ENCODE assay signal across 26 cellular contexts in genomic region chr7:39338716-39339115, GRCh38.
"Had no signal": no experiment of that assay in that cellular context is flagged by ENCODE, and none has a peak within 500 bp of the region (broad histone marks: within the 10 kb centered on the region; RNA-seq: fewer than 3 reads in every experiment).

No MANE protein-coding gene starts in this region.

- H3K27me3 ChIP-seq: foreskin keratinocyte, hepatocyte, neutrophil, pancreas, stomach, testis, tibial artery, upper lobe of left lung had no signal

- H3K27ac ChIP-seq: coronary artery, esophagus muscularis mucosa, foreskin keratinocyte, gastroesophageal sphincter, heart left ventricle, hepatocyte, neutrophil, pancreas, stomach, testis, tibial artery, upper lobe of left lung had no signal

- ATAC-seq: foreskin keratinocyte, gastroesophageal sphincter, heart left ventricle, left lobe of liver, mucosa of descending colon, pancreas, sciatic nerve had no signal

- H3K4me2 ChIP-seq: hepatocyte, smooth muscle cell had no signal

- H2AFZ ChIP-seq: hepatocyte had no signal

- H3K36me3 ChIP-seq: esophagus muscularis mucosa, gastroesophageal sphincter, heart left ventricle, neutrophil, pancreas, stomach, tibial artery, upper lobe of left lung had no signal

- H3K4me3 ChIP-seq: coronary artery, esophagus muscularis mucosa, gastroesophageal sphincter, heart left ventricle, hepatocyte, mucosa of descending colon, pancreas, smooth muscle cell, stomach, testis, tibial artery, upper lobe of left lung had no signal

- H3K79me2 ChIP-seq: hepatocyte had no signal

- H3K4me1 ChIP-seq: foreskin keratinocyte, gastroesophageal sphincter, pancreas, stomach, testis, upper lobe of left lung had no signal

- DNase-seq: dermis blood vessel endothelial cell; effector memory CD4-positive, alpha-beta T cell; foreskin keratinocyte; heart left ventricle; kidney; mesenchymal stem cell; mucosa of descending colon; naive B cell; pancreas; stimulated activated CD4-positive, alpha-beta T cell treated with anti-CD3 and anti-CD28 coated beads, Interleukin-12 subunit alpha, Interleukin-12 subunit beta, amount 100 ng/mL, for 4 hours; stimulated activated CD4-positive, alpha-beta T cell treated with anti-CD3 and anti-CD28 coated beads, Interleukin-1b, Interleukin-23, amount 100 ng/mL, for 48 hours; stimulated activated CD4-positive, alpha-beta T cell treated with anti-CD3 and anti-CD28 coated beads, Interleukin-4, amount 100 ng/mL, for 1 hour; stimulated activated CD8-positive, alpha-beta memory T cell treated with anti-CD3 and anti-CD28 coated beads, Interleukin-4, amount 100 ng/mL, for 48 hours; stimulated activated naive CD4-positive, alpha-beta T cell treated with Interleukin-2 at 50 U/mL for 16 hours; stomach; testis; tibial artery; upper lobe of left lung had no signal

- H3K9me3 ChIP-seq: esophagus muscularis mucosa, gastroesophageal sphincter, heart left ventricle, mucosa of descending colon, neutrophil, pancreas, stomach, testis, tibial artery, upper lobe of left lung had no signal
